8 cellular contexts compared by ENCODE assay signal in genomic region chr1:10694633-10695627, GRCh38.
DNase-seq lines count a peak whose midpoint lies in the region; ATAC-seq and TF ChIP-seq lines count a peak whose summit lies in the region.

No MANE protein-coding gene starts in this region.

- H3K9ac ChIP-seq in BLaER1, result peak overlapping the region; percentile 71
- H3K9ac ChIP-seq in muscle layer of colon (ENCODE audit: low read length), result no peak overlapping the region

- ATAC-seq in GM19455 (IDR thresholded peaks at IDR 0.05; ENCODE audit: unreplicated experiment), result peak; percentile 42
- ATAC-seq in activated T-cell treated with anti-CD3 and anti-CD28 coated beads, Interleukin-2, amount 50 U/mL, for 72 hours (replicated peaks in 1 of 2), result peak; percentile 46 to 48

- peak; percentile 99 for DNase-seq in HuH-7.5 (ENCODE audit: low spot score)
- DNase-seq in Peyer's patch, result peak; percentile 71 to 94 (median 91)
- DNase-seq in activated T-cell treated with anti-CD3 and anti-CD28 coated beads, Interleukin-2, amount 50 U/mL, for 72 hours, result peak; percentile 74 to 80
- DNase-seq in esophagus squamous epithelium (lab: John Stamatoyannopoulos, UW), result no peak
- peak; percentile 77 for DNase-seq in stimulated activated CD8-positive, alpha-beta memory T cell treated with anti-CD3 and anti-CD28 coated beads, Interleukin-4, amount 100 ng/mL, for 48 hours

- peaks cover 55% of the 10 kb centered on the region for H3K4me1 Mint-ChIP-seq in activated T-cell treated with anti-CD3 and anti-CD28 coated beads, Interleukin-2, amount 50 U/mL, for 72 hours (ENCODE audit: low read depth)

- H3K4me1 ChIP-seq in BLaER1 (peaks cover 43% of the 10 kb centered on the region), Peyer's patch (peaks cover 0 to 47% (median 2%) of the 10 kb centered on the region in 4 donors), esophagus squamous epithelium (peaks cover 38 to 88% (median 50%) of the 10 kb centered on the region in 3 donors), muscle layer of colon (ENCODE audit: insufficient read depth, low read length) (peaks cover 41% of the 10 kb centered on the region)

- H3K36me3 ChIP-seq in BLaER1, result no peaks in the 10 kb centered on the region
- H3K36me3 ChIP-seq in Peyer's patch, result peaks cover 0 to 4% (median 0%) of the 10 kb centered on the region in 3 donors
- H3K36me3 ChIP-seq in esophagus squamous epithelium, result peaks cover 0 to 11% (median 0%) of the 10 kb centered on the region in 3 donors
- no peaks in the 10 kb centered on the region for H3K36me3 ChIP-seq in muscle layer of colon (ENCODE audit: insufficient read depth, low read length)

- TF ChIP-seq CTCF in Peyer's patch (IDR thresholded peaks at IDR 0.05) (no peak), esophagus squamous epithelium (IDR thresholded peaks at IDR 0.05) (no peak)

- H3K27ac ChIP-seq in BLaER1 (0 out of 2 replicates have a peak overlapping the region, but pooled peaks have one; percentile 38), Peyer's patch (peak overlapping the region; percentile 81 to 93 (median 89)), esophagus squamous epithelium (peak overlapping the region; percentile 79 to 94 (median 89)), muscle layer of colon (ENCODE audit: low read depth, low read length) (peak overlapping the region; percentile 73)

- peak overlapping the region; percentile 91 for H3K4me2 ChIP-seq in BLaER1

- H3K27me3 ChIP-seq in BLaER1, result peaks cover 22% of the 10 kb centered on the region
- H3K27me3 ChIP-seq in Peyer's patch, result no peaks in the 10 kb centered on the region
- H3K27me3 ChIP-seq in esophagus squamous epithelium, result no peaks in the 10 kb centered on the region
- no peaks in the 10 kb centered on the region for H3K27me3 ChIP-seq in muscle layer of colon (ENCODE audit: control insufficient read depth in 1 of 2, insufficient read depth in 2 of 2, low read length in 2 of 2)

- no peaks in the 10 kb centered on the region for H3K9me3 Mint-ChIP-seq in activated T-cell treated with anti-CD3 and anti-CD28 coated beads, Interleukin-2, amount 50 U/mL, for 72 hours

- H3K9me3 ChIP-seq in BLaER1 (no peaks in the 10 kb centered on the region), Peyer's patch (no peaks in the 10 kb centered on the region), esophagus squamous epithelium (no peaks in the 10 kb centered on the region), muscle layer of colon (ENCODE audit: low read length) (no peaks in the 10 kb centered on the region)

- peak overlapping the region; percentile 49 to 85 for H3K4me3 Mint-ChIP-seq in activated T-cell treated with anti-CD3 and anti-CD28 coated beads, Interleukin-2, amount 50 U/mL, for 72 hours

- 9 to 17% methylated on average over 16 to 18 of the region's 126 CpGs for WGBS in esophagus squamous epithelium, 2 donors

- H3K27me3 Mint-ChIP-seq in activated T-cell treated with anti-CD3 and anti-CD28 coated beads, Interleukin-2, amount 50 U/mL, for 72 hours (ENCODE audit: low read depth), result peaks cover 12% of the 10 kb centered on the region

- TF ChIP-seq POLR2A in Peyer's patch (IDR thresholded peaks at IDR 0.05), result no peak
- no peak for TF ChIP-seq POLR2A in esophagus squamous epithelium (IDR thresholded peaks at IDR 0.05)

- peaks cover 1 to 3% of the 10 kb centered on the region in 2 donors for H3K36me3 Mint-ChIP-seq in activated T-cell treated with anti-CD3 and anti-CD28 coated beads, Interleukin-2, amount 50 U/mL, for 72 hours (ENCODE audit: insufficient read depth in 2 of 2)

- intact Hi-C loops in esophagus squamous epithelium (cut with DNase I), result loop anchor here (10.0 kb wide), 1 partner anchor 100 kb away; the partner anchor contains the start of gene CASZ1

- H3K4me3 ChIP-seq in BLaER1, result peak overlapping the region; percentile 90
- H3K4me3 ChIP-seq in Peyer's patch, result peak overlapping the region; percentile 54 to 92 (median 65)
- peak overlapping the region; percentile 47 to 81 (median 78) for H3K4me3 ChIP-seq in esophagus squamous epithelium
- peak overlapping the region; percentile 27 to 41 for H3K4me3 ChIP-seq in muscle layer of colon (ENCODE audit: low read depth in 1 of 2, low read length in 2 of 2)

- peaks cover 16% of the 10 kb centered on the region for H4K20me1 ChIP-seq in BLaER1

- H3K27ac Mint-ChIP-seq in activated T-cell treated with anti-CD3 and anti-CD28 coated beads, Interleukin-2, amount 50 U/mL, for 72 hours, result no peak overlapping the region

Comparison
In these comparisons a context has a peak if more than half of its experiments do, and no peak if none do; other contexts are left out.
1. H3K27ac ChIP-seq: peak in every context shown above with its lines; median percentile 89 in Peyer's patch; 89 in esophagus squamous epithelium; 73 in muscle layer of colon; 38 in BLaER1.
2. H3K4me3 ChIP-seq: peak in every context shown above with its lines; median percentile 90 in BLaER1; 78 in esophagus squamous epithelium; 65 in Peyer's patch; 34 in muscle layer of colon.